ENCODE assay signal across 1 cellular context in genomic region chr20:20892328-20892727, GRCh38.
TF ChIP-seq lines count a peak whose summit lies in the region.

No MANE protein-coding gene starts in this region.

TF ChIP-seq in GM23338, 12 proteins besides CTCF, POLR2A, EP300 and RAD21 (continued from another document):
- no peak for TF ChIP-seq REST (IDR thresholded peaks at IDR 0.05; ENCODE audit: unreplicated experiment)
